ENCODE assay signal across 9 cellular contexts in genomic region chr1:17768651-17769241, GRCh38. TPM values are rescaled to one million over a fixed set of nuclear protein-coding genes. Genes with fewer than 3 reads are reported as not detected.
DNase-seq lines count a peak whose midpoint lies in the region; ATAC-seq and TF ChIP-seq lines count a peak whose summit lies in the region.
"Had no signal": no experiment of that assay in that cellular context is flagged by ENCODE, and none has a peak within 500 bp of the region (broad histone marks: within the 10 kb centered on the region; RNA-seq: fewer than 3 reads in every experiment).

No MANE protein-coding gene starts in this region.

- H4K91ac ChIP-seq in H9 (ENCODE audit: insufficient read length, low read depth, low read length): no peak overlapping the region

- H3K79me1 ChIP-seq in H9 (ENCODE audit: insufficient read depth, low read depth, low read length, poor library complexity, severe bottlenecking): no peaks in the 10 kb centered on the region

- no peak overlapping the region for H3K4me3 ChIP-seq in astrocyte of the spinal cord (ENCODE audit: low read depth, low read length)

- no peaks in the 10 kb centered on the region for H3K9me3 ChIP-seq in H9 (ENCODE audit: control insufficient read depth, low read depth, low read length)

- no peak overlapping the region; the same call in 1 of the 2 replicates for H3K14ac ChIP-seq in H9 (ENCODE audit: insufficient read depth, low read length)

- H3K27ac ChIP-seq in H9 (ENCODE audit: insufficient read length, low read depth, low read length): no peak overlapping the region

- TF ChIP-seq CTCF in H9 (conservative IDR thresholded peaks at IDR 0.05): no peak
- TF ChIP-seq CTCF in astrocyte of the spinal cord (IDR thresholded peaks at IDR 0.05; ENCODE audit: low read depth, low read length): no peak
- no peak for TF ChIP-seq CTCF in GM10266 (IDR thresholded peaks at IDR 0.05; ENCODE audit: control insufficient read depth, insufficient read depth, low read depth, missing control alignments)

- H2BK120ac ChIP-seq in H9 (ENCODE audit: low read depth, low read length, poor library complexity, severe bottlenecking): no peak overlapping the region

- H4K20me1 ChIP-seq in H9 (ENCODE audit: control insufficient read depth, insufficient read depth, insufficient read length): no peaks in the 10 kb centered on the region

- H3T11ph ChIP-seq in H9 (ENCODE audit: low read length): no peak overlapping the region

- no peaks in the 10 kb centered on the region for H3K4me1 ChIP-seq in H9 (ENCODE audit: insufficient read depth, low read length)

- H3K18ac ChIP-seq in H9 (ENCODE audit: insufficient read length, low read depth, low read length): no peak overlapping the region

- no peak for ATAC-seq in HG03039 (IDR thresholded peaks at IDR 0.05; ENCODE audit: unreplicated experiment)
- ATAC-seq in HG02870 (IDR thresholded peaks at IDR 0.05; ENCODE audit: unreplicated experiment): no peak

- H2BK5ac ChIP-seq in H9 (ENCODE audit: insufficient read length, low read length): no peak overlapping the region

- H3K36me3 Mint-ChIP-seq in H9 (ENCODE audit: insufficient read depth in 1 of 3, low read depth in 3 of 3): no peaks in the 10 kb centered on the region

- H4K8ac ChIP-seq in H9 (replicated peaks; ENCODE audit: insufficient read length, low read depth, low read length): no peak overlapping the region

- H2BK20ac ChIP-seq in H9 (ENCODE audit: low read depth, low read length, poor library complexity, severe bottlenecking): no peak overlapping the region

- no peak overlapping the region for H3K23ac ChIP-seq in H9 (ENCODE audit: insufficient read length, low read depth, low read length)

- no CpG with 5 or more reads among the region's 10 CpGs for WGBS in H9 (ENCODE audit: extremely low coverage, insufficient read length, low lambda C conversion rate)

- H3K4me1 Mint-ChIP-seq in H9: peaks cover 13 to 17% of the 10 kb centered on the region in 2 experiments

- peaks cover 7% of the 10 kb centered on the region; the same call in 1 of the 2 replicates for H3K27me3 Mint-ChIP-seq in H9 (ENCODE audit: low read depth)

- no peak overlapping the region for H3K9ac ChIP-seq in H9 (ENCODE audit: extremely low read depth, insufficient read length, low read length)

- no peak overlapping the region for H3K4me2 ChIP-seq in H9 (ENCODE audit: insufficient read depth, insufficient read length, low read length)

- H3K79me2 ChIP-seq in H9 (ENCODE audit: insufficient read depth, low read length): no peaks in the 10 kb centered on the region

- no peak overlapping the region; a peak in 1 of 5 replicates for H3K4me3 Mint-ChIP-seq in H9

- H3K4ac ChIP-seq in H9 (ENCODE audit: low read depth, low read length): no peak overlapping the region

- H2BK15ac ChIP-seq in H9 (ENCODE audit: low read depth, low read length): no peak overlapping the region

- DNase-seq in H9: no peak
- DNase-seq in astrocyte of the spinal cord (ENCODE audit: low read depth, low spot score): peak; percentile 86
- peak; percentile 3 for DNase-seq in iPS DF 19.7 (ENCODE audit: low read depth, low spot score)
- peak; percentile 84 for DNase-seq in stromal cell of bone marrow (ENCODE audit: low read depth)
- no peak for DNase-seq in GM10266 (ENCODE audit: extremely low spot score)
- no peak for DNase-seq in Ammon's horn (ENCODE audit: low spot score)

- H2AFZ ChIP-seq in H9 (ENCODE audit: low read length): no peak overlapping the region

- H3K56ac ChIP-seq in H9 (ENCODE audit: insufficient read length, low read depth, low read length): no peak overlapping the region

- H3K27ac Mint-ChIP-seq in H9: peak overlapping the region; percentile 38 to 65 (median 47); a peak in 4 of 7 replicates

- no peaks in the 10 kb centered on the region; a peak in 2 of 5 replicates for H3K9me3 Mint-ChIP-seq in H9

- no peak overlapping the region for H2BK12ac ChIP-seq in H9 (ENCODE audit: insufficient read length, low read depth, low read length)

- in situ Hi-C loops in astrocyte of the spinal cord (cut with HindIII; ENCODE audit: low sequenced_read_pairs): no loop called here

- H3K23me2 ChIP-seq in H9 (ENCODE audit: insufficient read length, low read depth, low read length, poor library complexity, severe bottlenecking): no peaks in the 10 kb centered on the region

- H2AK5ac ChIP-seq in H9 (ENCODE audit: insufficient read length, low read length): no peak overlapping the region

- no peaks in the 10 kb centered on the region for H3K27me3 ChIP-seq in H9 (ENCODE audit: insufficient read depth, low read length)

- H4K5ac ChIP-seq in H9 (ENCODE audit: insufficient read length, low read depth, low read length): no peak overlapping the region

RNA-seq across cellular contexts. Expression of gene ACTL8, which starts 13.6 kb away (rescaled TPM):
- total RNA-seq in H9 (2021): 0.26 TPM in 1 of 2 replicates, not detected in the other
- total RNA-seq: urinary bladder had no signal

Comparison
In these comparisons a context has a peak if more than half of its experiments do, and no peak if none do; other contexts are left out.
1. DNase-seq: peak in astrocyte of the spinal cord (single experiment), iPS DF 19.7 (single experiment) and stromal cell of bone marrow (single experiment); none in H9 (single experiment), GM10266 (single experiment) and Ammon's horn (single experiment).